In the genomic region with DNA sequence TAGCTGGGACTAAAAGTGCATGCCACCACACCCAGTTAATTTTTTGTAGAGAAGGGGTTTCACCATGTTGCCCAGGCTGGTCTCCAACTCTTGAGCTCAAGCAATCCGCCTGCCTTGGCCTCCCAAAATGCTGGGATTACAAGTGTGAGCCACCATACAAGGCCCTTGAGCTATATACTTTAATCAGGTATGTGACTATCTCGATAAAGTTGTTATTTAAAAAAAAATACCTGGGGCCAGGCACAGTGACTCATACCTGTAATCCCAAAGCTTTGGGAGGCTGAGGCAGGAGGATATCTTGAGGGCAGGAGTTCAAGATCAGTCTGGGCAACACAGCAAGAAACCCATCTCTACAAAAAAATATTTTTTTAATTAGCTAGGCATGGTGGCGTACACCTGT, we compare ENCODE assay signal across 1 cellular context.
TF ChIP-seq lines count a peak whose summit lies in the region.

No MANE protein-coding gene starts in this region.

TF ChIP-seq in K562, 482 proteins besides CTCF, POLR2A, EP300 and RAD21 (continued from another document):
- TF ChIP-seq, protein P1, sequence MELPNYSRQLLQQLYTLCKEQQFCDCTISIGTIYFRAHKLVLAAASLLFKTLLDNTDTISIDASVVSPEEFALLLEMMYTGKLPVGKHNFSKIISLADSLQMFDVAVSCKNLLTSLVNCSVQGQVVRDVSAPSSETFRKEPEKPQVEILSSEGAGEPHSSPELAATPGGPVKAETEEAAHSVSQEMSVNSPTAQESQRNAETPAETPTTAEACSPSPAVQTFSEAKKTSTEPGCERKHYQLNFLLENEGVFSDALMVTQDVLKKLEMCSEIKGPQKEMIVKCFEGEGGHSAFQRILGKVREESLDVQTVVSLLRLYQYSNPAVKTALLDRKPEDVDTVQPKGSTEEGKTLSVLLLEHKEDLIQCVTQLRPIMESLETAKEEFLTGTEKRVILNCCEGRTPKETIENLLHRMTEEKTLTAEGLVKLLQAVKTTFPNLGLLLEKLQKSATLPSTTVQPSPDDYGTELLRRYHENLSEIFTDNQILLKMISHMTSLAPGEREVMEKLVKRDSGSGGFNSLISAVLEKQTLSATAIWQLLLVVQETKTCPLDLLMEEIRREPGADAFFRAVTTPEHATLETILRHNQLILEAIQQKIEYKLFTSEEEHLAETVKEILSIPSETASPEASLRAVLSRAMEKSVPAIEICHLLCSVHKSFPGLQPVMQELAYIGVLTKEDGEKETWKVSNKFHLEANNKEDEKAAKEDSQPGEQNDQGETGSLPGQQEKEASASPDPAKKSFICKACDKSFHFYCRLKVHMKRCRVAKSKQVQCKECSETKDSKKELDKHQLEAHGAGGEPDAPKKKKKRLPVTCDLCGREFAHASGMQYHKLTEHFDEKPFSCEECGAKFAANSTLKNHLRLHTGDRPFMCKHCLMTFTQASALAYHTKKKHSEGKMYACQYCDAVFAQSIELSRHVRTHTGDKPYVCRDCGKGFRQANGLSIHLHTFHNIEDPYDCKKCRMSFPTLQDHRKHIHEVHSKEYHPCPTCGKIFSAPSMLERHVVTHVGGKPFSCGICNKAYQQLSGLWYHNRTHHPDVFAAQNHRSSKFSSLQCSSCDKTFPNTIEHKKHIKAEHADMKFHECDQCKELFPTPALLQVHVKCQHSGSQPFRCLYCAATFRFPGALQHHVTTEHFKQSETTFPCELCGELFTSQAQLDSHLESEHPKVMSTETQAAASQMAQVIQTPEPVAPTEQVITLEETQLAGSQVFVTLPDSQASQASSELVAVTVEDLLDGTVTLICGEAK (IDR thresholded peaks at IDR 0.05): peak; percentile 87
- TF ChIP-seq, protein P1 (CRISPR knock-in tag; IDR thresholded peaks at IDR 0.05): peak; percentile 82
- TF ChIP-seq CBFB (CRISPR knock-in tag; IDR thresholded peaks at IDR 0.05): no peak
